1 cellular context compared by ENCODE assay signal in the genomic region with DNA sequence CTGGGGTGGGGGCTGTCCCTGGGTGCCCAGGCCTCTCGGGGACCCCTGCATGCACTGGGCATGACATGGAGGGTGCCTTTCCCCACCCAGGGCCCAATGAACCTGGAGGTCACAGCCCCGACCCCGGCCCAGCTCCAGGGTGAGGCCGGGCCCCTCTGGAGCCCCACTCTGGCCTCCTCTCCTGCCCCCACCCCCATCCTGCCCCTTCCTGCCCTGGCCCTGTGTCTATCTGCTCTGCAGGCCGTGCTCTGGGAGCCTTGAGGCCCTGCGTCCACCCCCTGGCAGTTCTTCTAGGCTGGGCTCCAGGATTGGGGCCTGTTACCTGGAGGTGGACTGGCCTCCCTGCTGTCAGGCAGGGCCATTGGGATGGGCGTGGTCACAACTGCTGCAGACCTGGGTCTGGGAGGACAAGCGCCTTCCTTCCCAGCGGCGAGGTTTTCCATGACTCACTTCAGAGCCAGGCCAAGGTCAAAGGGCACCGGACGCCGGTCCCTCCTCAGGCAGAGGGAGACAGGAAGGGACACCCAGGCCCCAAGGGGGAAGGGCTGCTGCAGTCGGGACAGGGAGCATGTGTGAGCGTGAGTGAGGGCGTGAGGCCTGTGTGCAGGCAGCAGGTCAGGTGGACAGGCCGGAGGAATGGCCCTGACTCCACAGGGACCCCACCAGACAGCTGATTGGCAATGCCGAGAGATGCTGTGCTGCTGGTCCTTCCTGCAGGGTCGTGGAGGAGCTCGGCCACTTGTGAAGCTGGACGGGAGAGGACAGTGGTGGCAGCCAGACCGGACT.
TF ChIP-seq lines count a peak whose summit lies in the region.

No MANE protein-coding gene starts in this region.

TF ChIP-seq in HepG2, 621 proteins besides CTCF, POLR2A, EP300 and RAD21 (continued from another document and continues in another):
- TF ChIP-seq ZNF746 (CRISPR knock-in tag; IDR thresholded peaks at IDR 0.05) = peak; percentile 83; the same call in 1 of the 2 replicates
- TF ChIP-seq PAX8 (CRISPR knock-in tag; IDR thresholded peaks at IDR 0.05; ENCODE audit: borderline replicate concordance) = no peak
- TF ChIP-seq, protein P1, sequence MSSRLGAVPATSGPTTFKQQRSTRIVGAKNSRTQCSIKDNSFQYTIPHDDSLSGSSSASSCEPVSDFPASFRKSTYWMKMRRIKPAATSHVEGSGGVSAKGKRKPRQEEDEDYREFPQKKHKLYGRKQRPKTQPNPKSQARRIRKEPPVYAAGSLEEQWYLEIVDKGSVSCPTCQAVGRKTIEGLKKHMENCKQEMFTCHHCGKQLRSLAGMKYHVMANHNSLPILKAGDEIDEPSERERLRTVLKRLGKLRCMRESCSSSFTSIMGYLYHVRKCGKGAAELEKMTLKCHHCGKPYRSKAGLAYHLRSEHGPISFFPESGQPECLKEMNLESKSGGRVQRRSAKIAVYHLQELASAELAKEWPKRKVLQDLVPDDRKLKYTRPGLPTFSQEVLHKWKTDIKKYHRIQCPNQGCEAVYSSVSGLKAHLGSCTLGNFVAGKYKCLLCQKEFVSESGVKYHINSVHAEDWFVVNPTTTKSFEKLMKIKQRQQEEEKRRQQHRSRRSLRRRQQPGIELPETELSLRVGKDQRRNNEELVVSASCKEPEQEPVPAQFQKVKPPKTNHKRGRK (CRISPR knock-in tag; IDR thresholded peaks at IDR 0.05) = no peak
- no peak for TF ChIP-seq ZNF550 (CRISPR knock-in tag; IDR thresholded peaks at IDR 0.05; ENCODE audit: borderline replicate concordance)
- no peak for TF ChIP-seq ZSCAN31 (CRISPR knock-in tag; IDR thresholded peaks at IDR 0.05; ENCODE audit: low read depth)
- TF ChIP-seq HES4 (CRISPR knock-in tag; IDR thresholded peaks at IDR 0.05; ENCODE audit: borderline replicate concordance) = peak; percentile 62; the same call in 1 of the 2 replicates
- TF ChIP-seq HOXA3 (CRISPR knock-in tag; IDR thresholded peaks at IDR 0.05) = peak; percentile 86; the same call in 1 of the 2 replicates
- no peak for TF ChIP-seq REPIN1 (CRISPR knock-in tag; IDR thresholded peaks at IDR 0.05; ENCODE audit: borderline replicate concordance, low read depth)
- TF ChIP-seq MIER2 (CRISPR knock-in tag; IDR thresholded peaks at IDR 0.05) = no peak
- TF ChIP-seq SRSF4 (IDR thresholded peaks at IDR 0.05; ENCODE audit: low read depth, low read length, poor library complexity, severe bottlenecking) = no peak
- TF ChIP-seq ZFP36L1 (CRISPR knock-in tag; IDR thresholded peaks at IDR 0.05) = no peak
- TF ChIP-seq ZNF468 (CRISPR knock-in tag; IDR thresholded peaks at IDR 0.05) = no peak
- TF ChIP-seq, protein P2, sequence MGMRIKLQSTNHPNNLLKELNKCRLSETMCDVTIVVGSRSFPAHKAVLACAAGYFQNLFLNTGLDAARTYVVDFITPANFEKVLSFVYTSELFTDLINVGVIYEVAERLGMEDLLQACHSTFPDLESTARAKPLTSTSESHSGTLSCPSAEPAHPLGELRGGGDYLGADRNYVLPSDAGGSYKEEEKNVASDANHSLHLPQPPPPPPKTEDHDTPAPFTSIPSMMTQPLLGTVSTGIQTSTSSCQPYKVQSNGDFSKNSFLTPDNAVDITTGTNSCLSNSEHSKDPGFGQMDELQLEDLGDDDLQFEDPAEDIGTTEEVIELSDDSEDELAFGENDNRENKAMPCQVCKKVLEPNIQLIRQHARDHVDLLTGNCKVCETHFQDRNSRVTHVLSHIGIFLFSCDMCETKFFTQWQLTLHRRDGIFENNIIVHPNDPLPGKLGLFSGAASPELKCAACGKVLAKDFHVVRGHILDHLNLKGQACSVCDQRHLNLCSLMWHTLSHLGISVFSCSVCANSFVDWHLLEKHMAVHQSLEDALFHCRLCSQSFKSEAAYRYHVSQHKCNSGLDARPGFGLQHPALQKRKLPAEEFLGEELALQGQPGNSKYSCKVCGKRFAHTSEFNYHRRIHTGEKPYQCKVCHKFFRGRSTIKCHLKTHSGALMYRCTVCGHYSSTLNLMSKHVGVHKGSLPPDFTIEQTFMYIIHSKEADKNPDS (CRISPR knock-in tag; IDR thresholded peaks at IDR 0.05) = no peak
- no peak for TF ChIP-seq ATAD3A (CRISPR knock-in tag; IDR thresholded peaks at IDR 0.05)
- TF ChIP-seq, protein P3, sequence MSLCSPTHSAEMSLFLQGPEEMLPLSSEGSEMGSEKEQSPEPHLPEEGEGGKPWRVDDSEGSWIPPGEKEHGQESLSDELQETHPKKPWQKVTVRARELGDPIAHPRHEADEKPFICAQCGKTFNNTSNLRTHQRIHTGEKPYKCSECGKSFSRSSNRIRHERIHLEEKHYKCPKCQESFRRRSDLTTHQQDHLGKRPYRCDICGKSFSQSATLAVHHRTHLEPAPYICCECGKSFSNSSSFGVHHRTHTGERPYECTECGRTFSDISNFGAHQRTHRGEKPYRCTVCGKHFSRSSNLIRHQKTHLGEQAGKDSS (CRISPR knock-in tag; IDR thresholded peaks at IDR 0.05; ENCODE audit: borderline replicate concordance, low read depth) = no peak
- no peak for TF ChIP-seq ARID2 (CRISPR knock-in tag; IDR thresholded peaks at IDR 0.05; ENCODE audit: borderline replicate concordance)
- TF ChIP-seq, protein P4, sequence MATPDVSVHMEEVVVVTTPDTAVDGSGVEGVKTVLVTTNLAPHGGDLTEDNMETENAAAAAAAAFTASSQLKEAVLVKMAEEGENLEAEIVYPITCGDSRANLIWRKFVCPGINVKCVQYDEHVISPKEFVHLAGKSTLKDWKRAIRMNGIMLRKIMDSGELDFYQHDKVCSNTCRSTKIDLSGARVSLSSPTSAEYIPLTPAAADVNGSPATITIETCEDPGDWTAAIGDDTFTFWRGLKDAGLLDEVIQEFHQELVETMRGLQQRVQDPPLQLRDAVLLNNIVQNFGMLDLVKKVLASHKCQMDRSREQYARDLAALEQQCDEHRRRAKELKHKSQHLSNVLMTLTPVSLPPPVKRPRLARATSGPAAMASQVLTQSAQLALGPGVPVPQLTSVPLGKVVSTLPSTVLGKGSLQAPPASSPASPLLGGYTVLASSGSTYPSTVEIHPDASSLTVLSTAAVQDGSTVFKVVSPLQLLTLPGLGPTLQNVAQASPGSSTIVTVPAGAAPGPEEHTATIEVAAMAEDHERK (CRISPR knock-in tag; IDR thresholded peaks at IDR 0.05; ENCODE audit: low read depth) = no peak
- no peak for TF ChIP-seq GATA4 (IDR thresholded peaks at IDR 0.05; ENCODE audit: borderline replicate concordance, low read depth)
- TF ChIP-seq PHF21A (CRISPR knock-in tag; IDR thresholded peaks at IDR 0.05) = peak; percentile 99
- TF ChIP-seq ZBTB1 (CRISPR knock-in tag; IDR thresholded peaks at IDR 0.05; ENCODE audit: borderline replicate concordance) = no peak
- TF ChIP-seq, protein P5, sequence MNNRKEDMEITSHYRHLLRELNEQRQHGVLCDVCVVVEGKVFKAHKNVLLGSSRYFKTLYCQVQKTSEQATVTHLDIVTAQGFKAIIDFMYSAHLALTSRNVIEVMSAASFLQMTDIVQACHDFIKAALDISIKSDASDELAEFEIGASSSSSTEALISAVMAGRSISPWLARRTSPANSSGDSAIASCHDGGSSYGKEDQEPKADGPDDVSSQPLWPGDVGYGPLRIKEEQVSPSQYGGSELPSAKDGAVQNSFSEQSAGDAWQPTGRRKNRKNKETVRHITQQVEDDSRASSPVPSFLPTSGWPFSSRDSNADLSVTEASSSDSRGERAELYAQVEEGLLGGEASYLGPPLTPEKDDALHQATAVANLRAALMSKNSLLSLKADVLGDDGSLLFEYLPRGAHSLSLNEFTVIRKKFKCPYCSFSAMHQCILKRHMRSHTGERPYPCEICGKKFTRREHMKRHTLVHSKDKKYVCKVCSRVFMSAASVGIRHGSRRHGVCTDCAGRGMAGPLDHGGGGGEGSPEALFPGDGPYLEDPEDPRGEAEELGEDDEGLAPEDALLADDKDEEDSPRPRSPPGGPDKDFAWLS (CRISPR knock-in tag; IDR thresholded peaks at IDR 0.05; ENCODE audit: borderline replicate concordance) = no peak
- no peak for TF ChIP-seq ZMYM2 (CRISPR knock-in tag; IDR thresholded peaks at IDR 0.05)
- TF ChIP-seq ZNF235 (CRISPR knock-in tag; IDR thresholded peaks at IDR 0.05; ENCODE audit: borderline replicate concordance) = no peak
- TF ChIP-seq NFE2L2 (IDR thresholded peaks at IDR 0.05; ENCODE audit: low read length) = no peak
- TF ChIP-seq ZNF264 (CRISPR knock-in tag; IDR thresholded peaks at IDR 0.05) = 0 out of 2 replicates have a peak, but pooled peaks have one; percentile 59
- TF ChIP-seq, protein P6, sequence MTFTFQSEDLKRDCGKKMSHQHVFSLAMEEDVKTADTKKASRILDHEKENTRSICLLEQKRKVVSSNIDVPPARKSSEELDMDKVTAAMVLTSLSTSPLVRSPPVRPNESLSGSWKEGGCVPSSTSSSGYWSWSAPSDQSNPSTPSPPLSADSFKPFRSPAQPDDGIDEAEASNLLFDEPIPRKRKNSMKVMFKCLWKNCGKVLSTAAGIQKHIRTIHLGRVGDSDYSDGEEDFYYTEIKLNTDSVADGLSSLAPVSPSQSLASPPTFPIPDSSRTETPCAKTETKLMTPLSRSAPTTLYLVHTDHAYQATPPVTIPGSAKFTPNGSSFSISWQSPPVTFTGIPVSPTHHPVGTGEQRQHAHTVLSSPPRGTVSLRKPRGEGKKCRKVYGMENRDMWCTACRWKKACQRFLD (CRISPR knock-in tag; IDR thresholded peaks at IDR 0.05; ENCODE audit: borderline replicate concordance) = no peak
- TF ChIP-seq, protein P7, sequence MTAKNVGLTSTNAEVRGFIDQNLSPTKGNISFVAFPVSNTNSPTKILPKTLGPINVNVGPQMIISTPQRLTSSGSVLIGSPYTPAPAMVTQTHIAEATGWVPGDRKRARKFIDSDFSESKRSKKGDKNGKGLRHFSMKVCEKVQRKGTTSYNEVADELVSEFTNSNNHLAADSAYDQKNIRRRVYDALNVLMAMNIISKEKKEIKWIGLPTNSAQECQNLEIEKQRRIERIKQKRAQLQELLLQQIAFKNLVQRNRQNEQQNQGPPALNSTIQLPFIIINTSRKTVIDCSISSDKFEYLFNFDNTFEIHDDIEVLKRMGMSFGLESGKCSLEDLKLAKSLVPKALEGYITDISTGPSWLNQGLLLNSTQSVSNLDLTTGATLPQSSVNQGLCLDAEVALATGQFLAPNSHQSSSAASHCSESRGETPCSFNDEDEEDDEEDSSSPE (CRISPR knock-in tag; IDR thresholded peaks at IDR 0.05) = no peak
- TF ChIP-seq FOXA3 (CRISPR knock-in tag; IDR thresholded peaks at IDR 0.05) = peak; percentile 51; the same call in 1 of the 2 replicates
- TF ChIP-seq RARG (CRISPR knock-in tag; IDR thresholded peaks at IDR 0.05; ENCODE audit: low read depth) = no peak
- TF ChIP-seq ARNT2 (CRISPR knock-in tag; IDR thresholded peaks at IDR 0.05; ENCODE audit: low read depth) = no peak; the same call in 1 of the 2 replicates
- no peak for TF ChIP-seq HNRNPH1 (optimal IDR thresholded peaks at IDR 0.05; ENCODE audit: low read depth, low read length)
- TF ChIP-seq NFIB (CRISPR knock-in tag; IDR thresholded peaks at IDR 0.05; ENCODE audit: borderline replicate concordance) = no peak
- TF ChIP-seq SNAI1 (CRISPR knock-in tag; IDR thresholded peaks at IDR 0.05; ENCODE audit: borderline replicate concordance) = no peak
- TF ChIP-seq HOXA5 (CRISPR knock-in tag; IDR thresholded peaks at IDR 0.05) = no peak
- TF ChIP-seq ZNF44 (CRISPR knock-in tag; IDR thresholded peaks at IDR 0.05) = no peak
- no peak for TF ChIP-seq MTF1 (CRISPR knock-in tag; IDR thresholded peaks at IDR 0.05)
- TF ChIP-seq, protein P8, sequence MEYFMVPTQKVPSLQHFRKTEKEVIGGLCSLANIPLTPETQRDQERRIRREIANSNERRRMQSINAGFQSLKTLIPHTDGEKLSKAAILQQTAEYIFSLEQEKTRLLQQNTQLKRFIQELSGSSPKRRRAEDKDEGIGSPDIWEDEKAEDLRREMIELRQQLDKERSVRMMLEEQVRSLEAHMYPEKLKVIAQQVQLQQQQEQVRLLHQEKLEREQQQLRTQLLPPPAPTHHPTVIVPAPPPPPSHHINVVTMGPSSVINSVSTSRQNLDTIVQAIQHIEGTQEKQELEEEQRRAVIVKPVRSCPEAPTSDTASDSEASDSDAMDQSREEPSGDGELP (IDR thresholded peaks at IDR 0.05; ENCODE audit: borderline replicate concordance, low read depth) = peak; percentile 86; the same call in 1 of the 2 replicates
- TF ChIP-seq DR1 (CRISPR knock-in tag; IDR thresholded peaks at IDR 0.05) = peak; percentile 71; the same call in 1 of the 2 replicates
- TF ChIP-seq, protein P9, sequence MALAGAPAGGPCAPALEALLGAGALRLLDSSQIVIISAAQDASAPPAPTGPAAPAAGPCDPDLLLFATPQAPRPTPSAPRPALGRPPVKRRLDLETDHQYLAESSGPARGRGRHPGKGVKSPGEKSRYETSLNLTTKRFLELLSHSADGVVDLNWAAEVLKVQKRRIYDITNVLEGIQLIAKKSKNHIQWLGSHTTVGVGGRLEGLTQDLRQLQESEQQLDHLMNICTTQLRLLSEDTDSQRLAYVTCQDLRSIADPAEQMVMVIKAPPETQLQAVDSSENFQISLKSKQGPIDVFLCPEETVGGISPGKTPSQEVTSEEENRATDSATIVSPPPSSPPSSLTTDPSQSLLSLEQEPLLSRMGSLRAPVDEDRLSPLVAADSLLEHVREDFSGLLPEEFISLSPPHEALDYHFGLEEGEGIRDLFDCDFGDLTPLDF (CRISPR knock-in tag; IDR thresholded peaks at IDR 0.05) = no peak
- TF ChIP-seq, protein P10, sequence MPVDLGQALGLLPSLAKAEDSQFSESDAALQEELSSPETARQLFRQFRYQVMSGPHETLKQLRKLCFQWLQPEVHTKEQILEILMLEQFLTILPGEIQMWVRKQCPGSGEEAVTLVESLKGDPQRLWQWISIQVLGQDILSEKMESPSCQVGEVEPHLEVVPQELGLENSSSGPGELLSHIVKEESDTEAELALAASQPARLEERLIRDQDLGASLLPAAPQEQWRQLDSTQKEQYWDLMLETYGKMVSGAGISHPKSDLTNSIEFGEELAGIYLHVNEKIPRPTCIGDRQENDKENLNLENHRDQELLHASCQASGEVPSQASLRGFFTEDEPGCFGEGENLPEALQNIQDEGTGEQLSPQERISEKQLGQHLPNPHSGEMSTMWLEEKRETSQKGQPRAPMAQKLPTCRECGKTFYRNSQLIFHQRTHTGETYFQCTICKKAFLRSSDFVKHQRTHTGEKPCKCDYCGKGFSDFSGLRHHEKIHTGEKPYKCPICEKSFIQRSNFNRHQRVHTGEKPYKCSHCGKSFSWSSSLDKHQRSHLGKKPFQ (CRISPR knock-in tag; IDR thresholded peaks at IDR 0.05; ENCODE audit: insufficient replicate concordance) = peak; percentile 64
- no peak for TF ChIP-seq KAT7 (CRISPR knock-in tag; IDR thresholded peaks at IDR 0.05; ENCODE audit: borderline replicate concordance)
- TF ChIP-seq, protein P11, sequence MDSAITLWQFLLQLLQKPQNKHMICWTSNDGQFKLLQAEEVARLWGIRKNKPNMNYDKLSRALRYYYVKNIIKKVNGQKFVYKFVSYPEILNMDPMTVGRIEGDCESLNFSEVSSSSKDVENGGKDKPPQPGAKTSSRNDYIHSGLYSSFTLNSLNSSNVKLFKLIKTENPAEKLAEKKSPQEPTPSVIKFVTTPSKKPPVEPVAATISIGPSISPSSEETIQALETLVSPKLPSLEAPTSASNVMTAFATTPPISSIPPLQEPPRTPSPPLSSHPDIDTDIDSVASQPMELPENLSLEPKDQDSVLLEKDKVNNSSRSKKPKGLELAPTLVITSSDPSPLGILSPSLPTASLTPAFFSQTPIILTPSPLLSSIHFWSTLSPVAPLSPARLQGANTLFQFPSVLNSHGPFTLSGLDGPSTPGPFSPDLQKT (CRISPR knock-in tag; IDR thresholded peaks at IDR 0.05; ENCODE audit: borderline replicate concordance) = no peak
- TF ChIP-seq RORA (CRISPR knock-in tag; IDR thresholded peaks at IDR 0.05) = no peak
- TF ChIP-seq CREM (IDR thresholded peaks at IDR 0.05) = no peak
- TF ChIP-seq CREM (CRISPR knock-in tag; IDR thresholded peaks at IDR 0.05) = no peak
- TF ChIP-seq, protein P12, sequence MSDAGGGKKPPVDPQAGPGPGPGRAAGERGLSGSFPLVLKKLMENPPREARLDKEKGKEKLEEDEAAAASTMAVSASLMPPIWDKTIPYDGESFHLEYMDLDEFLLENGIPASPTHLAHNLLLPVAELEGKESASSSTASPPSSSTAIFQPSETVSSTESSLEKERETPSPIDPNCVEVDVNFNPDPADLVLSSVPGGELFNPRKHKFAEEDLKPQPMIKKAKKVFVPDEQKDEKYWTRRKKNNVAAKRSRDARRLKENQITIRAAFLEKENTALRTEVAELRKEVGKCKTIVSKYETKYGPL (CRISPR knock-in tag; IDR thresholded peaks at IDR 0.05) = no peak
